Comparison of ENCODE assay signal across 2 cellular contexts in the genomic region with DNA sequence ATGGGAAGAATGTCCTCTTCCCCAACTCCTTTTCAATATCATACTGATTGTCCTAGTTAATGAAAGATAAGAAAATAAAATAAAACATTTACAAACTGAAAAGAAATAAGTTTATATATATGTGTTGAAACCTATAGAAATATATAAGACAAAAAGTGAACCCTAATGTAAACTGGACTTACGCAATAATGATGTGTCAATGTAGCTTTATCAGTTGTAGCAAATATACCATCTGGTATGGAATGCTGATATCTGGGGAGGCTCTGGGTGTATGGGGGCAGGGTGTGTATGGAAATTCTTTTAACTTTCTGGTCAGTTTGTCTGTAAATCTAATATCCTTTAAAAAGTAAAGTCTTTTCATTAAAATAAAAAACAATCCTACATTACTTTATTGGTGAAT.
TF ChIP-seq lines count a peak whose summit lies in the region.

No MANE protein-coding gene starts in this region.

TF ChIP-seq in HepG2, 621 proteins besides CTCF, POLR2A, EP300 and RAD21:
- TF ChIP-seq NFE2 (CRISPR knock-in tag; IDR thresholded peaks at IDR 0.05) = no peak
- TF ChIP-seq CEBPB (IDR thresholded peaks at IDR 0.05; ENCODE audit: borderline replicate concordance, low read depth, low read length) = peak; percentile 34; the same call in 1 of the 2 replicates
- TF ChIP-seq ZBTB3 (CRISPR knock-in tag; IDR thresholded peaks at IDR 0.05; ENCODE audit: borderline replicate concordance, low read depth) = no peak
- TF ChIP-seq, protein P1, sequence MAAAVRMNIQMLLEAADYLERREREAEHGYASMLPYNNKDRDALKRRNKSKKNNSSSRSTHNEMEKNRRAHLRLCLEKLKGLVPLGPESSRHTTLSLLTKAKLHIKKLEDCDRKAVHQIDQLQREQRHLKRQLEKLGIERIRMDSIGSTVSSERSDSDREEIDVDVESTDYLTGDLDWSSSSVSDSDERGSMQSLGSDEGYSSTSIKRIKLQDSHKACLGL (CRISPR knock-in tag; IDR thresholded peaks at IDR 0.05) = no peak
- no peak for TF ChIP-seq ZNF253 (CRISPR knock-in tag; IDR thresholded peaks at IDR 0.05; ENCODE audit: borderline replicate concordance)
- no peak for TF ChIP-seq FOXC1 (CRISPR knock-in tag; IDR thresholded peaks at IDR 0.05; ENCODE audit: borderline replicate concordance)
- TF ChIP-seq MBD4 (IDR thresholded peaks at IDR 0.05; ENCODE audit: borderline replicate concordance, low read length) = no peak

TF ChIP-seq in H1, 55 proteins besides CTCF, POLR2A, EP300 and RAD21:
- TF ChIP-seq SUZ12 (IDR thresholded peaks at IDR 0.05; ENCODE audit: low read length) (no peak), CHD2 (IDR thresholded peaks at IDR 0.05; ENCODE audit: low read length) (no peak), CEBPB (IDR thresholded peaks at IDR 0.05; ENCODE audit: low read depth, low read length) (peak; percentile 43; the same call in 1 of the 2 replicates)
